Comparison of ENCODE assay signal across 8 cellular contexts in the genomic region with DNA sequence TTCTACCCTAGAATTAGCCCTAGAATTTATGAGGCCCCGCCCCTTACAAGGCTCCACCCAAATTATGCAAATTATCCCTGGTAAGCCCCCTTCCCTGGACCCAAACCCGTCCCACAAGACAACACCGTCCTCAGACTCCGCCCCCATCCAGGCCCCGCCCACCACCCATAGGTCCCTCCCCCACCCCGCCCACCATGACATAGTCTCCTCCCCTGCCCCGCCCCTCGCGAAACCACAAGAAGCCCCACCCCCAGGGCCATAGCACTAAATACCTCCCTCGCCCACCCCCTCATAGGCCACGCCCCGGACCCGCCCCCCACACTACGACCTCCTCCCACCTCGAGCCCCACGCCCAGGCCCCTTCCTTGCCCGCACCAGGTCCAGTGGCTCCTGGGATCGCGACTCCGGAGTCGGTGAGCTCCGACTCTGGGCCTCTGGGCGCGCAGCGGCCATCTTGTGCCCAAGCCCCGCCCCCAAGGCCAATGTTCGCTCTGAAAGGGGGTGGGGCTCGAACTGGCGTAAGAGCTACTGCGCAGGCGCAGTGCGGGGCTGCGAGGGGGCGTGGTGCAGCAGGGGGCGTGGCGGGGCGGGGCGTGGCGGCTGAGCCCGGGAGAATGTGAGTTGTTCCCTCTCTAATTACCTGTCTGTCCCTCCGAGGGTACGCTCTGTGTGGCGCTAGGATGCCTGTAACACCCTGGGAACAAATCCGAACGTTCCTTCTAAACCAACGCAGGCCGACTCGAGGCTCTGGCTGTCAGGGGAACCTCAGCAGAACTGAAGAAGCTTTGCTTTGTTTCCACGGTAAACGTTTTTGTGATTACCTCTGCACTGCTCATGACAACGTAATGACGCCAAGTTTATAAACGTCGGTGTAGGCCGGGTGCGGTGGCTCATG. TPM values are rescaled to one million over a fixed set of nuclear protein-coding genes. Genes with fewer than 3 reads are reported as not detected.
DNase-seq lines count a peak whose midpoint lies in the region; ATAC-seq and TF ChIP-seq lines count a peak whose summit lies in the region.

A gene with protein sequence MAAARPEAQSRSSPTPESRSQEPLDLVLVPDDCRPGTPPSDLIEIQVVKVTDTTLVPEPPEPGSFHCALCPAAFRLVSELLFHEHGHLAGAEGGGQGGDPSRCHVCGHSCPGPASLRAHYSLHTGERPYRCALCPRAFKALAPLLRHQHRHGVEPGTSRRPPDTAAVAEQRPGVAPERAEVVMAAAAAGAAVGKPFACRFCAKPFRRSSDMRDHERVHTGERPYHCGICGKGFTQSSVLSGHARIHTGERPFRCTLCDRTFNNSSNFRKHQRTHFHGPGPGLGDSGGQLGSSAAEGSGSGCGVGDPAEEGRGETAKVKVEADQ (minus strand): TSS at position 458 of the 895 bp plus-strand sequence. CDS start 5 bp downstream, at position 453.

- H3K36me3 ChIP-seq in colonic mucosa, result no peaks in the 10 kb centered on the region

- no peaks in the 10 kb centered on the region for H3K27me3 ChIP-seq in colonic mucosa

- H3K4me3 ChIP-seq in GM12864 (ENCODE audit: low read depth, low read length), result peak within 1 kb of the TSS; percentile 41
- H3K4me3 ChIP-seq in colonic mucosa, result peak within 1 kb of the TSS; percentile 39

- peak within 1 kb of the TSS; percentile 83 for H3K27ac ChIP-seq in colonic mucosa

- H3K4me3 Mint-ChIP-seq in activated CD4-positive, alpha-beta T cell treated with anti-CD3 and anti-CD28 coated beads, Interleukin-2, amount 10 ng/mL, durations not matched to agents 24 days and 14 days, result peak within 1 kb of the TSS; percentile 96

- DNase-seq in GM12864 (ENCODE audit: low read depth) (no peak), NCI-H524 treated with DMSO at 0.1 percent for 48 hours (lab: John Stamatoyannopoulos, UW) (peak; percentile 50), colonic mucosa (peak; percentile 92), left kidney (ENCODE audit: low read depth, low spot score) (peak; percentile 98)
- DNase-seq in activated CD4-positive, alpha-beta T cell treated with anti-CD3 and anti-CD28 coated beads, Interleukin-2, amount 10 ng/mL, durations not matched to agents 24 days and 14 days, result peak; percentile 98
- peak; percentile 89 to 96 (median 90) for DNase-seq in stimulated activated CD4-positive, alpha-beta T cell treated with anti-CD3 and anti-CD28 coated beads, Interleukin-1b, Interleukin-23, amount 100 ng/mL, for 24 hours (ENCODE audit: low read depth in 4 of 4, low spot score in 1 of 4)

- no peaks in the 10 kb centered on the region for H3K9me3 Mint-ChIP-seq in activated CD4-positive, alpha-beta T cell treated with anti-CD3 and anti-CD28 coated beads, Interleukin-2, amount 10 ng/mL, durations not matched to agents 24 days and 14 days

- H3K4me1 Mint-ChIP-seq in activated CD4-positive, alpha-beta T cell treated with anti-CD3 and anti-CD28 coated beads, Interleukin-2, amount 10 ng/mL, durations not matched to agents 24 days and 14 days, result peaks cover 43% of the 10 kb centered on the region

- H3K36me3 Mint-ChIP-seq in activated CD4-positive, alpha-beta T cell treated with anti-CD3 and anti-CD28 coated beads, Interleukin-2, amount 10 ng/mL, durations not matched to agents 24 days and 14 days (ENCODE audit: low read depth), result peaks cover 1% of the 10 kb centered on the region

- ATAC-seq in HG03439 (IDR thresholded peaks at IDR 0.05; ENCODE audit: unreplicated experiment), result peak; percentile 47
- ATAC-seq in GM18873 (IDR thresholded peaks at IDR 0.05; ENCODE audit: low FRiP score, unreplicated experiment), result no peak

- H3K9ac ChIP-seq in colonic mucosa (ENCODE audit: low read depth in 2 of 2, low read length in 2 of 2), result peak within 1 kb of the TSS; percentile 16 to 47

- H3K27me3 Mint-ChIP-seq in activated CD4-positive, alpha-beta T cell treated with anti-CD3 and anti-CD28 coated beads, Interleukin-2, amount 10 ng/mL, durations not matched to agents 24 days and 14 days, result peaks cover 13% of the 10 kb centered on the region

- intact Hi-C loops in activated CD4-positive, alpha-beta T cell treated with anti-CD3 and anti-CD28 coated beads, Interleukin-2, amount 10 ng/mL, durations not matched to agents 24 days and 14 days (cut with micrococcal nuclease), result loop anchor here (1.0 to 10.0 kb wide), 7 partner anchors 8 to 1160 kb away; a partner anchor contains a TSS
- intact Hi-C loops in colonic mucosa (cut with DNase I), result no loop called here

- H3K27ac Mint-ChIP-seq in activated CD4-positive, alpha-beta T cell treated with anti-CD3 and anti-CD28 coated beads, Interleukin-2, amount 10 ng/mL, durations not matched to agents 24 days and 14 days, result peak within 1 kb of the TSS; percentile 99

- H3K9me3 ChIP-seq in colonic mucosa, result no peaks in the 10 kb centered on the region

- peaks cover 4% of the 10 kb centered on the region for H3K4me1 ChIP-seq in colonic mucosa

- TF ChIP-seq CTCF in GM12864 (IDR thresholded peaks at IDR 0.05; ENCODE audit: low read depth, low read length, missing control alignments), result no peak
- TF ChIP-seq CTCF in colonic mucosa (IDR thresholded peaks at IDR 0.05), result no peak

RNA-seq across cellular contexts. Expression of the gene that starts here (rescaled TPM):
- total RNA-seq in activated CD4-positive, alpha-beta T cell treated with anti-CD3 and anti-CD28 coated beads, Interleukin-2, amount 10 ng/mL, durations not matched to agents 24 days and 14 days, result 3.6 and 3.7 TPM in 2 replicates
- total RNA-seq in colonic mucosa, result 10 to 100 TPM in 1 of 2 donors, 1 to 10 TPM in 1; 9.9 to 10.2 TPM
